In genomic region chr18:58438984-58439311, GRCh38 we compare ENCODE assay signal across 2 cellular contexts.
TF ChIP-seq lines count a peak whose summit lies in the region.

No MANE protein-coding gene starts in this region.

TF ChIP-seq in SK-N-SH, 30 proteins besides CTCF, POLR2A, EP300 and RAD21 (continued from another document):
- no peak for TF ChIP-seq REST (IDR thresholded peaks at IDR 0.05; ENCODE audit: low read depth, low read length)
- no peak for TF ChIP-seq TEAD4 (IDR thresholded peaks at IDR 0.05; ENCODE audit: borderline replicate concordance, insufficient read depth)
- TF ChIP-seq MEF2A (IDR thresholded peaks at IDR 0.05; ENCODE audit: borderline replicate concordance, low read depth) = no peak
- TF ChIP-seq IRF3 (IDR thresholded peaks at IDR 0.05; ENCODE audit: low read depth, low read length) = no peak
- TF ChIP-seq NRF1 (IDR thresholded peaks at IDR 0.05; ENCODE audit: low read depth, low read length) = no peak
- TF ChIP-seq GABPA (IDR thresholded peaks at IDR 0.05; ENCODE audit: low read depth) = no peak

TF ChIP-seq in SK-N-SH treated with all-trans-retinoic acid at 6 μM for 48 hours, 23 proteins besides CTCF, POLR2A, EP300 and RAD21 (continued from another document):
- no peak for TF ChIP-seq PATZ1 (CRISPR knock-in tag; IDR thresholded peaks at IDR 0.05; ENCODE audit: borderline replicate concordance)
- TF ChIP-seq ZFP3 (CRISPR knock-in tag; IDR thresholded peaks at IDR 0.05) = no peak
- TF ChIP-seq TSHZ2 (CRISPR knock-in tag; IDR thresholded peaks at IDR 0.05) = no peak
- TF ChIP-seq ZNF8 (CRISPR knock-in tag; IDR thresholded peaks at IDR 0.05) = no peak
- no peak for TF ChIP-seq ZNF70 (CRISPR knock-in tag; IDR thresholded peaks at IDR 0.05)
- no peak for TF ChIP-seq ZFP30 (CRISPR knock-in tag; IDR thresholded peaks at IDR 0.05)
